ENCODE assay signal across 18 cellular contexts in genomic region chr6:104959453-104959858, GRCh38. TPM values are rescaled to one million over a fixed set of nuclear protein-coding genes. Genes with fewer than 3 reads are reported as not detected.
DNase-seq lines count a peak whose midpoint lies in the region; ATAC-seq, FAIRE-seq and TF ChIP-seq lines count a peak whose summit lies in the region.
"Had no signal": no experiment of that assay in that cellular context is flagged by ENCODE, and none has a peak within 500 bp of the region (broad histone marks: within the 10 kb centered on the region; RNA-seq: fewer than 3 reads in every experiment).

No MANE protein-coding gene starts in this region.

- no peak for TF ChIP-seq CTCF in Caco-2 (IDR thresholded peaks at IDR 0.05; ENCODE audit: insufficient read depth in 1 of 2, low read depth in 1 of 2, low read length in 1 of 2, severe bottlenecking in 1 of 2, unreplicated experiment in 1 of 2)
- no peak for TF ChIP-seq CTCF in astrocyte (IDR thresholded peaks at IDR 0.05; ENCODE audit: insufficient read depth, low read depth, low read length)
- no peak for TF ChIP-seq CTCF in mesothelial cell of epicardium (IDR thresholded peaks at IDR 0.05; ENCODE audit: unreplicated experiment)
- no peak for TF ChIP-seq CTCF in activated CD8-positive, alpha-beta T cell treated with anti-CD3 and anti-CD28 coated beads for 36 hours (IDR thresholded peaks at IDR 0.05)

- no peaks in the 10 kb centered on the region for H3K36me3 ChIP-seq in Caco-2 (ENCODE audit: control insufficient read depth, insufficient read depth, low read length)
- peaks cover 33% of the 10 kb centered on the region for H3K36me3 ChIP-seq in HUES64 (ENCODE audit: insufficient read depth, low read length)
- H3K36me3 ChIP-seq in astrocyte (ENCODE audit: insufficient read depth, low read length), result no peaks in the 10 kb centered on the region
- H3K36me3 ChIP-seq: pancreas had no signal

- no TSS peak for BruUV-seq in Caco-2 (replicated peaks; lab: Mats Ljungman, UMichigan)

- no peak for ATAC-seq in GM21423 (IDR thresholded peaks at IDR 0.05; ENCODE audit: unreplicated experiment)
- no peak for ATAC-seq in activated CD8-positive, alpha-beta T cell treated with anti-CD3 and anti-CD28 coated beads for 36 hours
- ATAC-seq: activated CD4-positive, CD25-positive, alpha-beta regulatory T cell treated with anti-CD3 and anti-CD28 coated beads, Interleukin-2, amount 50 U/mL, for 24 hours; mucosa of descending colon; pancreas had no signal

- CTCF ChIA-PET in Caco-2 (lab: Charles Lee), result no interaction called here
- CTCF ChIA-PET in activated CD8-positive, alpha-beta T cell treated with anti-CD3 and anti-CD28 coated beads for 36 hours (lab: Charles Lee), result no interaction called here

- H3K27me3 ChIP-seq in Caco-2 (replicated peaks; ENCODE audit: control insufficient read depth, insufficient read depth, low read length) (no peaks in the 10 kb centered on the region), HUES64 (ENCODE audit: insufficient read depth, low read length) (no peaks in the 10 kb centered on the region), astrocyte (ENCODE audit: insufficient read depth, low read length) (peaks cover 50% of the 10 kb centered on the region)

- H3K4me1 ChIP-seq in Caco-2 (0 out of 2 replicates have a peak, but pooled peaks cover 3% of the 10 kb centered on the region), HUES64 (ENCODE audit: insufficient read depth, low read length) (peaks cover 41% of the 10 kb centered on the region), astrocyte (ENCODE audit: insufficient read depth, low read length) (no peaks in the 10 kb centered on the region)
- H3K4me1 ChIP-seq: pancreas had no signal

- H2AFZ ChIP-seq in astrocyte (ENCODE audit: low read depth, low read length), result no peak overlapping the region

- H3K9ac ChIP-seq in HUES64 (ENCODE audit: low read depth, low read length), result peak overlapping the region; percentile 99; the same call in 1 of the 2 replicates
- H3K9ac ChIP-seq in astrocyte (ENCODE audit: low read length), result no peak overlapping the region

- H3K4me3 Mint-ChIP-seq in Caco-2 (ENCODE audit: unreplicated experiment), result peak overlapping the region; percentile 91
- peak overlapping the region; percentile 95 for H3K4me3 Mint-ChIP-seq in astrocyte (ENCODE audit: unreplicated experiment)
- peak overlapping the region; percentile 81 for H3K4me3 Mint-ChIP-seq in mesothelial cell of epicardium
- no peak overlapping the region for H3K4me3 Mint-ChIP-seq in activated CD8-positive, alpha-beta T cell treated with anti-CD3 and anti-CD28 coated beads for 36 hours
- H3K4me3 Mint-ChIP-seq: stimulated activated naive CD8-positive, alpha-beta T cell treated with anti-CD3 and anti-CD28 coated beads, Interleukin-15, Interleukin-2, amounts not matched to agents 100 ng/mL and 50 ng/mL, for 24 hours had no signal

- DNase-seq in Caco-2 (no peak), astrocyte (ENCODE audit: low read depth) (no peak), mesothelial cell of epicardium (ENCODE audit: low spot score in 2 of 2, unreplicated experiment in 2 of 2) (no peak), activated gamma-delta T cell (lab: John Stamatoyannopoulos, UW) (no peak)
- no peak for DNase-seq in stimulated activated CD4-positive, alpha-beta T cell treated with anti-CD3 and anti-CD28 coated beads, Interleukin-4, amount 100 ng/mL, for 1 hour
- no peak for DNase-seq in activated CD8-positive, alpha-beta T cell treated with anti-CD3 and anti-CD28 coated beads for 36 hours
- DNase-seq: aorta, mucosa of descending colon, pancreas, T-helper 2 cell had no signal

- no peaks in the 10 kb centered on the region for H3K79me2 ChIP-seq in astrocyte (ENCODE audit: insufficient read depth, low read length)

- H3K36me3 Mint-ChIP-seq in Caco-2 (ENCODE audit: insufficient read depth, unreplicated experiment) (no peaks in the 10 kb centered on the region), astrocyte (ENCODE audit: low read depth, unreplicated experiment) (no peaks in the 10 kb centered on the region), mesothelial cell of epicardium (no peaks in the 10 kb centered on the region)
- H3K36me3 Mint-ChIP-seq in activated CD8-positive, alpha-beta T cell treated with anti-CD3 and anti-CD28 coated beads for 36 hours (ENCODE audit: low read depth), result peaks cover 2% of the 10 kb centered on the region

- FAIRE-seq in astrocyte (lab: Jason Lieb, UNC), result no peak
- FAIRE-seq: GM18507, urothelium cell line had no signal

- no peaks in the 10 kb centered on the region for H4K20me1 ChIP-seq in astrocyte (ENCODE audit: insufficient read depth, low read length)

- H3K9me3 Mint-ChIP-seq in Caco-2 (ENCODE audit: unreplicated experiment) (no peaks in the 10 kb centered on the region), astrocyte (ENCODE audit: unreplicated experiment) (no peaks in the 10 kb centered on the region), mesothelial cell of epicardium (no peaks in the 10 kb centered on the region)
- no peaks in the 10 kb centered on the region for H3K9me3 Mint-ChIP-seq in activated CD8-positive, alpha-beta T cell treated with anti-CD3 and anti-CD28 coated beads for 36 hours

- H3K4me1 Mint-ChIP-seq in Caco-2 (ENCODE audit: low read depth, unreplicated experiment) (peaks cover 2% of the 10 kb centered on the region), astrocyte (ENCODE audit: low read depth, unreplicated experiment) (peaks cover 13% of the 10 kb centered on the region), mesothelial cell of epicardium (peaks cover 21% of the 10 kb centered on the region)
- peaks cover 12% of the 10 kb centered on the region for H3K4me1 Mint-ChIP-seq in activated CD8-positive, alpha-beta T cell treated with anti-CD3 and anti-CD28 coated beads for 36 hours (ENCODE audit: low read depth)

- no peaks in the 10 kb centered on the region for H3K9me3 ChIP-seq in Caco-2
- H3K9me3 ChIP-seq in HUES64 (ENCODE audit: insufficient read depth, low read depth, low read length), result no peaks in the 10 kb centered on the region
- no peaks in the 10 kb centered on the region for H3K9me3 ChIP-seq in astrocyte (ENCODE audit: insufficient read depth, low read depth, low read length)
- H3K9me3 ChIP-seq: mucosa of descending colon, pancreas had no signal

- POLR2A ChIA-PET in Caco-2 (lab: Charles Lee), result no interaction called here
- POLR2A ChIA-PET in activated CD8-positive, alpha-beta T cell treated with anti-CD3 and anti-CD28 coated beads for 36 hours (lab: Charles Lee), result no interaction called here

- H3K4me2 ChIP-seq in astrocyte (ENCODE audit: low read length), result no peak overlapping the region

- intact Hi-C loops in Caco-2 (cut with micrococcal nuclease; ENCODE audit: unreplicated experiment), result loop anchor here (2.0 to 10.0 kb wide), 2 partner anchors 51 to 185 kb away; no protein-coding TSS in a partner anchor
- intact Hi-C loops in activated CD8-positive, alpha-beta T cell treated with anti-CD3 and anti-CD28 coated beads for 36 hours (cut with micrococcal nuclease), result loop anchor here (10.0 kb wide), 1 partner anchor 115 kb away; no protein-coding TSS in a partner anchor

- H3K27ac Mint-ChIP-seq in Caco-2 (ENCODE audit: unreplicated experiment), result peak overlapping the region; percentile 54
- H3K27ac Mint-ChIP-seq in astrocyte (ENCODE audit: unreplicated experiment), result no peak overlapping the region
- peak overlapping the region; percentile 74 for H3K27ac Mint-ChIP-seq in mesothelial cell of epicardium
- no peak overlapping the region for H3K27ac Mint-ChIP-seq in activated CD8-positive, alpha-beta T cell treated with anti-CD3 and anti-CD28 coated beads for 36 hours
- H3K27ac Mint-ChIP-seq: stimulated activated naive CD8-positive, alpha-beta T cell treated with anti-CD3 and anti-CD28 coated beads, Interleukin-15, Interleukin-2, amounts not matched to agents 100 ng/mL and 50 ng/mL, for 24 hours had no signal

- H3K27ac ChIP-seq in HUES64 (ENCODE audit: low read depth, low read length) (peak overlapping the region; percentile 98), astrocyte (ENCODE audit: low read depth, low read length) (no peak overlapping the region)
- H3K27ac ChIP-seq: coronary artery, pancreas had no signal

- no peaks in the 10 kb centered on the region for H3K27me3 Mint-ChIP-seq in Caco-2 (ENCODE audit: insufficient read depth, unreplicated experiment)
- H3K27me3 Mint-ChIP-seq in astrocyte (ENCODE audit: low read depth, unreplicated experiment), result no peaks in the 10 kb centered on the region
- peaks cover 1% of the 10 kb centered on the region for H3K27me3 Mint-ChIP-seq in mesothelial cell of epicardium (ENCODE audit: low read depth)
- H3K27me3 Mint-ChIP-seq in activated CD8-positive, alpha-beta T cell treated with anti-CD3 and anti-CD28 coated beads for 36 hours, result peaks cover 44% of the 10 kb centered on the region

- H3K4me3 ChIP-seq in Caco-2 (ENCODE audit: low read depth, low read length) (no peak overlapping the region), HUES64 (ENCODE audit: low read length) (peak overlapping the region; percentile 96), astrocyte (ENCODE audit: insufficient read depth, low read depth, low read length) (no peak overlapping the region)
- H3K4me3 ChIP-seq: coronary artery, mucosa of descending colon, pancreas had no signal

RNA-seq across cellular contexts. Expression of gene LIN28B, which starts 2.5 kb away (rescaled TPM):
- total RNA-seq in Caco-2 (2022) (6.6 and 7.9 TPM in 2 replicates), astrocyte (24.1 and 29.0 TPM in 2 replicates), mesothelial cell of epicardium (18.1 to 19.7 TPM (median 19.3 TPM) in 3 replicates)
- 59.7 TPM for polyA plus RNA-seq in HUES64 (2013, experiment 1 of 2)
- 60.8 TPM for polyA plus RNA-seq in HUES64 (2013, experiment 2 of 2)
- total RNA-seq in activated CD8-positive, alpha-beta T cell treated with anti-CD3 and anti-CD28 coated beads for 36 hours, result not detected
- total RNA-seq: aorta, epithelial cell of proximal tubule, mucosa of descending colon had no signal
- polyA plus RNA-seq: aorta, pancreas had no signal

Comparison
In these comparisons a context has a peak if more than half of its experiments do, and no peak if none do; other contexts are left out.
1. H3K27ac Mint-ChIP-seq: peak in Caco-2 (single experiment) and mesothelial cell of epicardium (single experiment); none in astrocyte (single experiment) and activated CD8-positive, alpha-beta T cell treated with anti-CD3 and anti-CD28 coated beads for 36 hours (single experiment).